ENCODE assay signal across 11 cellular contexts in genomic region chr1:244945109-244945671, GRCh38.
A peak's percentile ranks its signal among the peaks of the same experiment; 100 is the strongest.
DNase-seq lines count a peak whose midpoint lies in the region; ATAC-seq and TF ChIP-seq lines count a peak whose summit lies in the region.
"Had no signal": no experiment of that assay in that cellular context is flagged by ENCODE, and none has a peak within 500 bp of the region (broad histone marks: within the 10 kb centered on the region; RNA-seq: fewer than 3 reads in every experiment).

No MANE protein-coding gene starts in this region.

- H3K4me1 Mint-ChIP-seq in osteocyte (ENCODE audit: unreplicated experiment), result no peaks in the 10 kb centered on the region
- H3K4me1 Mint-ChIP-seq in activated CD4-positive, alpha-beta memory T cell treated with anti-CD3 and anti-CD28 coated beads, Interleukin-2, amount 10 ng/mL, durations not matched to agents 7 days and 5 days, result no peaks in the 10 kb centered on the region

- no peak for TF ChIP-seq POLR2A in suprapubic skin (IDR thresholded peaks at IDR 0.05)

- no peak overlapping the region for H3K27ac Mint-ChIP-seq in osteocyte (ENCODE audit: unreplicated experiment)
- no peak overlapping the region for H3K27ac Mint-ChIP-seq in activated CD4-positive, alpha-beta memory T cell treated with anti-CD3 and anti-CD28 coated beads, Interleukin-2, amount 10 ng/mL, durations not matched to agents 7 days and 5 days
- H3K27ac Mint-ChIP-seq: CD8-positive, alpha-beta T cell had no signal

- ATAC-seq in GM18502 (IDR thresholded peaks at IDR 0.05; ENCODE audit: poor library complexity, unreplicated experiment) (peak; percentile 88), GM19468 (IDR thresholded peaks at IDR 0.05; ENCODE audit: extremely low read depth, unreplicated experiment) (peak; percentile 82), HG03025 (IDR thresholded peaks at IDR 0.05; ENCODE audit: low FRiP score, unreplicated experiment) (peak; percentile 84)
- ATAC-seq: CD8-positive, alpha-beta T cell; esophagus mucosa had no signal

- DNase-seq in NOMO-1 (lab: John Stamatoyannopoulos, UW; ENCODE audit: unreplicated experiment in 2 of 2) (peak; percentile 22 to 92), suprapubic skin (ENCODE audit: low spot score in 2 of 2) (no peak), osteocyte (ENCODE audit: extremely low spot score, unreplicated experiment) (no peak), cerebellar nuclear complex (lab: John Stamatoyannopoulos, UW) (no peak)
- no peak for DNase-seq in activated CD4-positive, alpha-beta memory T cell treated with anti-CD3 and anti-CD28 coated beads, Interleukin-2, amount 10 ng/mL, durations not matched to agents 7 days and 5 days
- DNase-seq: CD8-positive, alpha-beta T cell; NCI-H1048 had no signal

- no peak overlapping the region for H3K4me3 Mint-ChIP-seq in osteocyte (ENCODE audit: unreplicated experiment)
- H3K4me3 Mint-ChIP-seq in activated CD4-positive, alpha-beta memory T cell treated with anti-CD3 and anti-CD28 coated beads, Interleukin-2, amount 10 ng/mL, durations not matched to agents 7 days and 5 days, result no peak overlapping the region
- H3K4me3 Mint-ChIP-seq: CD8-positive, alpha-beta T cell had no signal

- no peaks in the 10 kb centered on the region for H3K9me3 Mint-ChIP-seq in osteocyte (ENCODE audit: unreplicated experiment)
- H3K9me3 Mint-ChIP-seq in activated CD4-positive, alpha-beta memory T cell treated with anti-CD3 and anti-CD28 coated beads, Interleukin-2, amount 10 ng/mL, durations not matched to agents 7 days and 5 days, result no peaks in the 10 kb centered on the region
- H3K9me3 Mint-ChIP-seq: CD8-positive, alpha-beta T cell had no signal

- H3K27me3 ChIP-seq in suprapubic skin, result no peaks in the 10 kb centered on the region

- H3K9me3 ChIP-seq in suprapubic skin, result no peaks in the 10 kb centered on the region

- WGBS in suprapubic skin, result 74% methylated on average over 3 of the region's 3 CpGs

- H3K27me3 Mint-ChIP-seq in osteocyte (ENCODE audit: unreplicated experiment), result peaks cover 2% of the 10 kb centered on the region
- H3K27me3 Mint-ChIP-seq in activated CD4-positive, alpha-beta memory T cell treated with anti-CD3 and anti-CD28 coated beads, Interleukin-2, amount 10 ng/mL, durations not matched to agents 7 days and 5 days, result peaks cover 5% of the 10 kb centered on the region

- POLR2A ChIA-PET in activated CD4-positive, alpha-beta memory T cell treated with anti-CD3 and anti-CD28 coated beads, Interleukin-2, amount 10 ng/mL, durations not matched to agents 7 days and 5 days (lab: Charles Lee), result interaction anchor here (1.9 kb wide), 1 partner anchor 22 kb away, joined by 4 read pairs; no protein-coding TSS in a partner anchor

- H3K27ac ChIP-seq in suprapubic skin, result no peak overlapping the region

- TF ChIP-seq CTCF in suprapubic skin (IDR thresholded peaks at IDR 0.05), result no peak
- TF ChIP-seq CTCF in osteocyte (IDR thresholded peaks at IDR 0.05), result no peak

- H3K36me3 ChIP-seq in suprapubic skin, result no peaks in the 10 kb centered on the region

- no peak for TF ChIP-seq EP300 in suprapubic skin (IDR thresholded peaks at IDR 0.05)

- CTCF ChIA-PET in activated CD4-positive, alpha-beta memory T cell treated with anti-CD3 and anti-CD28 coated beads, Interleukin-2, amount 10 ng/mL, durations not matched to agents 7 days and 5 days (lab: Charles Lee), result no interaction called here

- H3K36me3 Mint-ChIP-seq in osteocyte (ENCODE audit: unreplicated experiment), result no peaks in the 10 kb centered on the region
- no peaks in the 10 kb centered on the region for H3K36me3 Mint-ChIP-seq in activated CD4-positive, alpha-beta memory T cell treated with anti-CD3 and anti-CD28 coated beads, Interleukin-2, amount 10 ng/mL, durations not matched to agents 7 days and 5 days (ENCODE audit: low read depth)
- H3K36me3 Mint-ChIP-seq: CD8-positive, alpha-beta T cell had no signal

- no peaks in the 10 kb centered on the region for H3K4me1 ChIP-seq in suprapubic skin

- no peak overlapping the region for H3K4me3 ChIP-seq in suprapubic skin

Comparison
In these comparisons a context has a peak if more than half of its experiments do, and no peak if none do; other contexts are left out.
1. DNase-seq: peak in NOMO-1 (2 of 2); none in suprapubic skin (0 of 2), osteocyte (single experiment), cerebellar nuclear complex (0 of 2) and activated CD4-positive, alpha-beta memory T cell treated with anti-CD3 and anti-CD28 coated beads, Interleukin-2, amount 10 ng/mL, durations not matched to agents 7 days and 5 days (single experiment).
2. Peak in every context shown above with its lines, with median percentiles within 50 percentile points of each other: ATAC-seq.